ENCODE assay signal across 1 cellular context in the genomic region with DNA sequence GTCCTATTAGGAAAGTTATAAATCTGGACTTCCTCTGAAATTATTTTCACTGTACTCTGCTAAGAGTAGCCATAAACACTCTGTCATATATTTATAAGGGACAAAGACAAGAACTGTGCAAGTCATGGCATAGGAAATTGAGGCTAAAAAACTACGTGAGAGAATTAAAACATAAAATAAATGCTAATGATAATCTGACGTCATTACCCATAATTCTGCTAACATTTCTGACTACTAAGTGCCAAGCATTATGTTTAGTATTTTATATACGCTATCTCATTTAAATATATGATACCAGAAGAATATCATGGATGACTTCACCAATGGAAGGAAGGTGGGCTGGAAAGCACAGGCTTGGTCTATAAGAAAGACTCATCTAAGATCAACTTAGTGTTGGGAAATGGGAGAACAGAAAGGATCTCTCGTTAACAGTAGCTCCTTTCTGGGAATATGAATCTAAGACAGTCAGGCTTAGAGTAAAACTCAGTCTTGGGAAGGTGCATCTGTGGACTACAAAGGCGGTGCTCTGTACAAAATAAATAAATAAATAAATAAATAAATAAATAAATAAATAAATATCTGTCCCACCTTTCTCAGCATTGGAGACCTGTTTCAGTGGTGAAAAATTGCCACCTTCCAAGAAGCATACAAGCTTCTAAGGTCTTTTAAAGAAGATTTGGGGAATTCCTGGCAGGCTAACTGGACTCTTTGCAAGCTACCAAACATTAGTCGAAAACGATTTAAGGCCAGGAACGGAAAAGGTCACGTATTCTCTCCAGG.
TF ChIP-seq lines count a peak whose summit lies in the region.

No MANE protein-coding gene starts in this region.

TF ChIP-seq in A549, 52 proteins besides CTCF, POLR2A, EP300 and RAD21 (continued from another document):
- TF ChIP-seq, protein P1, sequence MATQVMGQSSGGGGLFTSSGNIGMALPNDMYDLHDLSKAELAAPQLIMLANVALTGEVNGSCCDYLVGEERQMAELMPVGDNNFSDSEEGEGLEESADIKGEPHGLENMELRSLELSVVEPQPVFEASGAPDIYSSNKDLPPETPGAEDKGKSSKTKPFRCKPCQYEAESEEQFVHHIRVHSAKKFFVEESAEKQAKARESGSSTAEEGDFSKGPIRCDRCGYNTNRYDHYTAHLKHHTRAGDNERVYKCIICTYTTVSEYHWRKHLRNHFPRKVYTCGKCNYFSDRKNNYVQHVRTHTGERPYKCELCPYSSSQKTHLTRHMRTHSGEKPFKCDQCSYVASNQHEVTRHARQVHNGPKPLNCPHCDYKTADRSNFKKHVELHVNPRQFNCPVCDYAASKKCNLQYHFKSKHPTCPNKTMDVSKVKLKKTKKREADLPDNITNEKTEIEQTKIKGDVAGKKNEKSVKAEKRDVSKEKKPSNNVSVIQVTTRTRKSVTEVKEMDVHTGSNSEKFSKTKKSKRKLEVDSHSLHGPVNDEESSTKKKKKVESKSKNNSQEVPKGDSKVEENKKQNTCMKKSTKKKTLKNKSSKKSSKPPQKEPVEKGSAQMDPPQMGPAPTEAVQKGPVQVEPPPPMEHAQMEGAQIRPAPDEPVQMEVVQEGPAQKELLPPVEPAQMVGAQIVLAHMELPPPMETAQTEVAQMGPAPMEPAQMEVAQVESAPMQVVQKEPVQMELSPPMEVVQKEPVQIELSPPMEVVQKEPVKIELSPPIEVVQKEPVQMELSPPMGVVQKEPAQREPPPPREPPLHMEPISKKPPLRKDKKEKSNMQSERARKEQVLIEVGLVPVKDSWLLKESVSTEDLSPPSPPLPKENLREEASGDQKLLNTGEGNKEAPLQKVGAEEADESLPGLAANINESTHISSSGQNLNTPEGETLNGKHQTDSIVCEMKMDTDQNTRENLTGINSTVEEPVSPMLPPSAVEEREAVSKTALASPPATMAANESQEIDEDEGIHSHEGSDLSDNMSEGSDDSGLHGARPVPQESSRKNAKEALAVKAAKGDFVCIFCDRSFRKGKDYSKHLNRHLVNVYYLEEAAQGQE (IDR thresholded peaks at IDR 0.05) = no peak
- TF ChIP-seq PHF8 (IDR thresholded peaks at IDR 0.05; ENCODE audit: borderline replicate concordance, low read depth) (no peak), ZC3H11A (IDR thresholded peaks at IDR 0.05) (peak; percentile 96)
TF ChIP-seq in A549: peak in this region for 1.
